In the genomic region with DNA sequence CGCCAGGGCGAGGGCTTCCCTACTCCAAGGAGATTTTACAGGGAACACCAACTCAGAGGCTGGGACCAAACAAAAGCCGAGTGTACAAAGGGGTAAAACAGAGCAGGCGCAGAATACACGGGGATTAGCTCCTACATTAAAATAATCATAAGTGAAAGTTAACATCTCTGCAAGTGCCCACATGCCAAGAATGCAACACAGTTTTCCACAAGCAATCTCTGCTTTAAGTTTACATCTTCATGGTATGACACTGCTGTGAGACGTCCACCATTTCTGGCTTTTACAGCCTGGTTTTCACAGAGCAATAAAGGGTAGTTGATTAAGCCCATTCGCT, we compare ENCODE assay signal across 8 cellular contexts. TPM values are rescaled to one million over a fixed set of nuclear protein-coding genes. Genes with fewer than 3 reads are reported as not detected.
DNase-seq lines count a peak whose midpoint lies in the region; ATAC-seq and TF ChIP-seq lines count a peak whose summit lies in the region.

No MANE protein-coding gene starts in this region.

- H3K79me1 ChIP-seq in trophoblast cell (ENCODE audit: low read length) = peaks cover 9% of the 10 kb centered on the region

- H3K14ac ChIP-seq in trophoblast cell (ENCODE audit: low read length) = no peak overlapping the region

- no peak overlapping the region for H3K23ac ChIP-seq in trophoblast cell (ENCODE audit: low read length)

- H3K27ac ChIP-seq in Peyer's patch (peak overlapping the region in 3 of 4 donors; percentile 52 to 80 (median 64)), trophoblast cell (ENCODE audit: low read depth, low read length) (peak overlapping the region; percentile 64)

- no peaks in the 10 kb centered on the region for H3K27me3 Mint-ChIP-seq in Calu3 (ENCODE audit: unreplicated experiment)

- peaks cover 2% of the 10 kb centered on the region for H3K79me2 ChIP-seq in trophoblast cell (ENCODE audit: control insufficient read depth, insufficient read depth, low read length, poor library complexity)

- H4K12ac ChIP-seq in trophoblast cell (ENCODE audit: low read depth, low read length) = no peak overlapping the region

- no peaks in the 10 kb centered on the region for H3K9me3 ChIP-seq in Peyer's patch
- no peaks in the 10 kb centered on the region for H3K9me3 ChIP-seq in trophoblast cell (ENCODE audit: insufficient read depth, low read depth, low read length)

- H3K27ac Mint-ChIP-seq in Calu3 (ENCODE audit: unreplicated experiment) = peak overlapping the region; percentile 92

- H3K9me3 Mint-ChIP-seq in Calu3 (ENCODE audit: low read depth, unreplicated experiment) = no peaks in the 10 kb centered on the region

- H4K8ac ChIP-seq in trophoblast cell (ENCODE audit: low read depth, low read length) = peak overlapping the region; percentile 43

- no peak overlapping the region for H2BK120ac ChIP-seq in trophoblast cell (ENCODE audit: insufficient read depth, low read length, poor library complexity)

- no peak overlapping the region for H3K4ac ChIP-seq in trophoblast cell (ENCODE audit: low read depth, low read length)

- H2BK5ac ChIP-seq in trophoblast cell (ENCODE audit: low read depth, low read length, poor library complexity) = no peak overlapping the region

- DNase-seq in Calu3 (no peak), Peyer's patch (no peak), fibroblast of the aortic adventitia (ENCODE audit: low read depth) (no peak), trophoblast cell (no peak), T-helper 9 cell (no peak)

- H3K4me2 ChIP-seq in trophoblast cell (ENCODE audit: low read length) = peak overlapping the region; percentile 68

- ATAC-seq in HG02970 (IDR thresholded peaks at IDR 0.05; ENCODE audit: low FRiP score, unreplicated experiment) = no peak
- no peak for ATAC-seq in HG02571 (IDR thresholded peaks at IDR 0.05; ENCODE audit: unreplicated experiment)
- no peak for ATAC-seq in GM21529 (IDR thresholded peaks at IDR 0.05; ENCODE audit: unreplicated experiment)

- peaks cover 38% of the 10 kb centered on the region for H3K4me1 Mint-ChIP-seq in Calu3 (ENCODE audit: low read depth, unreplicated experiment)

- no peak overlapping the region for H3K18ac ChIP-seq in trophoblast cell (ENCODE audit: low read length)

- H3K4me3 Mint-ChIP-seq in Calu3 (ENCODE audit: low read depth, unreplicated experiment) = peak overlapping the region; percentile 95

- TSS peak; percentile 79 for BruUV-seq in Calu3 (replicated peaks; lab: Mats Ljungman, UMichigan)

- H3K36me3 Mint-ChIP-seq in Calu3 (ENCODE audit: insufficient read depth, unreplicated experiment) = peaks cover 40% of the 10 kb centered on the region

- H2AK5ac ChIP-seq in trophoblast cell (ENCODE audit: low read length) = no peak overlapping the region

- H2AFZ ChIP-seq in trophoblast cell (ENCODE audit: insufficient read depth, low read length, poor library complexity) = peak overlapping the region; percentile 81

- H3K4me3 ChIP-seq in Peyer's patch (peak overlapping the region; percentile 32 to 60 (median 46)), fibroblast of the aortic adventitia (ENCODE audit: low read depth, low read length) (peak overlapping the region; percentile 94), trophoblast cell (ENCODE audit: low read depth, low read length) (peak overlapping the region; percentile 80)

- WGBS in trophoblast cell (ENCODE audit: extremely low coverage, insufficient coverage, insufficient read length) = no CpG with 5 or more reads among the region's 7 CpGs

- no peaks in the 10 kb centered on the region for H3K36me3 ChIP-seq in Peyer's patch
- no peaks in the 10 kb centered on the region for H3K36me3 ChIP-seq in trophoblast cell (ENCODE audit: control insufficient read depth in 1 of 2, insufficient read depth in 2 of 2, low read length in 2 of 2)

- H2BK12ac ChIP-seq in trophoblast cell (ENCODE audit: low read length) = no peak overlapping the region

- no peak for TF ChIP-seq CTCF in Calu3 (IDR thresholded peaks at IDR 0.05; ENCODE audit: unreplicated experiment)
- no peak for TF ChIP-seq CTCF in Peyer's patch (IDR thresholded peaks at IDR 0.05)
- no peak for TF ChIP-seq CTCF in fibroblast of the aortic adventitia (IDR thresholded peaks at IDR 0.05; ENCODE audit: insufficient read depth, low read length)

- peaks cover 0 to 6% (median 0%) of the 10 kb centered on the region in 4 donors for H3K4me1 ChIP-seq in Peyer's patch
- H3K4me1 ChIP-seq in trophoblast cell (ENCODE audit: control insufficient read depth in 1 of 2, insufficient read depth in 2 of 2, low read length in 2 of 2) = peaks cover 2 to 11% of the 10 kb centered on the region in 2 experiments

- TF ChIP-seq POLR2A in Peyer's patch (IDR thresholded peaks at IDR 0.05) = no peak

- CTCF ChIA-PET in Calu3 (lab: Charles Lee) = interaction anchor here (0.6 to 1.9 kb wide), 3 partner anchors 12 to 177 kb away, joined by 3 to 12 read pairs (median 3); no protein-coding TSS in a partner anchor

- H3K27me3 ChIP-seq in Peyer's patch = peaks cover 0 to 8% of the 10 kb centered on the region in 2 donors
- no peaks in the 10 kb centered on the region for H3K27me3 ChIP-seq in trophoblast cell (ENCODE audit: insufficient read depth, low read length)

- no peak overlapping the region for H3K9ac ChIP-seq in trophoblast cell (ENCODE audit: low read length)

- H4K91ac ChIP-seq in trophoblast cell (ENCODE audit: low read depth, low read length) = no peak overlapping the region

- intact Hi-C loops in Calu3 (cut with micrococcal nuclease; ENCODE audit: unreplicated experiment) = loop anchor here (5.0 kb wide), 2 partner anchors 91 to 204 kb away; no protein-coding TSS in a partner anchor

RNA-seq across cellular contexts. Expression of a gene that starts 0.5 kb away (rescaled TPM):
- 40.0 and 48.2 TPM in 2 replicates for total RNA-seq in Calu3 (2022)
- total RNA-seq in Peyer's patch = 1 to 10 TPM; 1.1 to 9.2 (median 4.6) TPM
- total RNA-seq in fibroblast of the aortic adventitia (ENCODE audit: low replicate concordance) = 38.8 and 47.4 TPM in 2 replicates
- polyA plus RNA-seq in trophoblast cell (2013) = 44.9 and 47.0 TPM in 2 replicates
